In genomic region chr6:30515967-30516753, GRCh38 we compare ENCODE assay signal across 8 cellular contexts. TPM values are rescaled to one million over a fixed set of nuclear protein-coding genes. Genes with fewer than 3 reads are reported as not detected.
A peak's percentile ranks its signal among the peaks of the same experiment; 100 is the strongest.
DNase-seq lines count a peak whose midpoint lies in the region; ATAC-seq, FAIRE-seq and TF ChIP-seq lines count a peak whose summit lies in the region.

No MANE protein-coding gene starts in this region.

- DNase-seq in COLO829 (ENCODE audit: low spot score) (peak; percentile 78), GM20000 (ENCODE audit: low spot score) (peak; percentile 84), HTR-8/SVneo (ENCODE audit: insufficient read length, low spot score) (peak; percentile 93), SJSA1 (ENCODE audit: low read depth in 1 of 2, low spot score in 2 of 2) (peak; percentile 63 to 71), foreskin melanocyte (peak; percentile 83), neural crest cell (ENCODE audit: low read depth, low spot score) (peak; percentile 57)
- peak; percentile 98 for DNase-seq in activated naive CD4-positive, alpha-beta T cell treated with anti-CD3 and anti-CD28 coated beads for 36 hours
- DNase-seq in stimulated activated naive CD8-positive, alpha-beta T cell treated with anti-CD3 and anti-CD28 coated beads, Interleukin-15, amount 100 ng/mL, for 72 hours: peak; percentile 84 to 94

- H3K36me3 Mint-ChIP-seq in activated naive CD4-positive, alpha-beta T cell treated with anti-CD3 and anti-CD28 coated beads for 36 hours (ENCODE audit: low read depth): peaks cover 30% of the 10 kb centered on the region
- H3K36me3 Mint-ChIP-seq in neural crest cell (ENCODE audit: low read depth): no peaks in the 10 kb centered on the region

- intact Hi-C loops in activated naive CD4-positive, alpha-beta T cell treated with anti-CD3 and anti-CD28 coated beads for 36 hours (cut with micrococcal nuclease): loop anchor here (1.0 to 10.0 kb wide), 5 partner anchors 8 to 1059 kb away; partner anchors contain the start of genes HLA-E, LTA and TNF

- H3K4me1 Mint-ChIP-seq in activated naive CD4-positive, alpha-beta T cell treated with anti-CD3 and anti-CD28 coated beads for 36 hours (ENCODE audit: low read depth): peaks cover 70% of the 10 kb centered on the region
- peaks cover 11% of the 10 kb centered on the region for H3K4me1 Mint-ChIP-seq in neural crest cell
- H3K4me1 Mint-ChIP-seq in stimulated activated naive CD8-positive, alpha-beta T cell treated with anti-CD3 and anti-CD28 coated beads, Interleukin-15, amount 100 ng/mL, for 72 hours: peaks cover 80% of the 10 kb centered on the region

- CTCF ChIA-PET in activated naive CD4-positive, alpha-beta T cell treated with anti-CD3 and anti-CD28 coated beads for 36 hours (lab: Charles Lee): interaction anchor here (0.6 to 3.4 kb wide), 6 partner anchors 15 to 104 kb away, joined by 3 to 17 read pairs (median 4); no protein-coding TSS in a partner anchor

- TF ChIP-seq CTCF in GM20000 (IDR thresholded peaks at IDR 0.05; ENCODE audit: extremely low read depth, missing control alignments) (no peak), neural crest cell (conservative IDR thresholded peaks at IDR 0.05) (no peak)

- peak; percentile 51 for FAIRE-seq in HTR-8/SVneo (lab: Jason Lieb, UNC)

- peak overlapping the region; percentile 36 for H3K4me3 ChIP-seq in SJSA1

- peak overlapping the region; percentile 53 for H3K27ac ChIP-seq in SJSA1

- no peaks in the 10 kb centered on the region for H3K36me3 ChIP-seq in SJSA1

- peak overlapping the region; percentile 99 for H3K27ac Mint-ChIP-seq in activated naive CD4-positive, alpha-beta T cell treated with anti-CD3 and anti-CD28 coated beads for 36 hours
- H3K27ac Mint-ChIP-seq in neural crest cell (ENCODE audit: unreplicated experiment): peak overlapping the region; percentile 91
- H3K27ac Mint-ChIP-seq in stimulated activated naive CD8-positive, alpha-beta T cell treated with anti-CD3 and anti-CD28 coated beads, Interleukin-15, amount 100 ng/mL, for 72 hours: peak overlapping the region; percentile 97 to 98

- peaks cover 22% of the 10 kb centered on the region for H3K9me3 Mint-ChIP-seq in activated naive CD4-positive, alpha-beta T cell treated with anti-CD3 and anti-CD28 coated beads for 36 hours
- peaks cover 6% of the 10 kb centered on the region for H3K9me3 Mint-ChIP-seq in neural crest cell
- peaks cover 14 to 20% of the 10 kb centered on the region in 2 donors for H3K9me3 Mint-ChIP-seq in stimulated activated naive CD8-positive, alpha-beta T cell treated with anti-CD3 and anti-CD28 coated beads, Interleukin-15, amount 100 ng/mL, for 72 hours

- H3K4me1 ChIP-seq in SJSA1 (replicated peaks): peaks cover 17% of the 10 kb centered on the region

- ATAC-seq in stimulated activated naive CD8-positive, alpha-beta T cell treated with anti-CD3 and anti-CD28 coated beads, Interleukin-15, amount 100 ng/mL, for 72 hours: peak; percentile 95

- H3K9me3 ChIP-seq in SJSA1 (replicated peaks): no peaks in the 10 kb centered on the region

- H3K4me3 Mint-ChIP-seq in activated naive CD4-positive, alpha-beta T cell treated with anti-CD3 and anti-CD28 coated beads for 36 hours: peak overlapping the region; percentile 87
- H3K4me3 Mint-ChIP-seq in neural crest cell: peak overlapping the region; percentile 86
- peak overlapping the region; percentile 90 to 91 for H3K4me3 Mint-ChIP-seq in stimulated activated naive CD8-positive, alpha-beta T cell treated with anti-CD3 and anti-CD28 coated beads, Interleukin-15, amount 100 ng/mL, for 72 hours

- H3K27me3 Mint-ChIP-seq in activated naive CD4-positive, alpha-beta T cell treated with anti-CD3 and anti-CD28 coated beads for 36 hours (ENCODE audit: low read depth): no peaks in the 10 kb centered on the region
- peaks cover 57% of the 10 kb centered on the region for H3K27me3 Mint-ChIP-seq in neural crest cell (ENCODE audit: low read depth)
- H3K27me3 Mint-ChIP-seq in stimulated activated naive CD8-positive, alpha-beta T cell treated with anti-CD3 and anti-CD28 coated beads, Interleukin-15, amount 100 ng/mL, for 72 hours: no peaks in the 10 kb centered on the region

- H3K27me3 ChIP-seq in SJSA1 (replicated peaks): no peaks in the 10 kb centered on the region

RNA-seq across cellular contexts. Expression of gene HLA-E, which starts 26.9 kb away (rescaled TPM):
- 214 and 294 TPM in 2 replicates for total RNA-seq in SJSA1 (2014; rRNA removed; shearing (Covaris generic))
- 100 to 1,000 TPM; 598 to 608 TPM for total RNA-seq in activated naive CD4-positive, alpha-beta T cell treated with anti-CD3 and anti-CD28 coated beads for 36 hours
- total RNA-seq in neural crest cell: 13.4 and 14.2 TPM in 2 replicates

RNA-seq across cellular contexts. Expression of gene GNL1, which starts 40.1 kb away (rescaled TPM):
- 20.9 and 49.5 TPM in 2 replicates for total RNA-seq in SJSA1 (2014; rRNA removed; shearing (Covaris generic))
- 10 to 100 TPM; 78.2 to 82.1 TPM for total RNA-seq in activated naive CD4-positive, alpha-beta T cell treated with anti-CD3 and anti-CD28 coated beads for 36 hours
- total RNA-seq in neural crest cell: 71.0 and 71.6 TPM in 2 replicates

RNA-seq across cellular contexts. Expression of gene PRR3, which starts 40.9 kb away (rescaled TPM):
- 7.8 and 7.9 TPM in 2 replicates for total RNA-seq in SJSA1 (2014; rRNA removed; shearing (Covaris generic))
- 10 to 100 TPM; 21.7 to 22.0 TPM for total RNA-seq in activated naive CD4-positive, alpha-beta T cell treated with anti-CD3 and anti-CD28 coated beads for 36 hours
- total RNA-seq in neural crest cell: 41.4 and 41.5 TPM in 2 replicates

RNA-seq across cellular contexts. Expression of gene ABCF1, which starts 55.1 kb away (rescaled TPM):
- total RNA-seq in SJSA1 (2014; rRNA removed; shearing (Covaris generic)): 38.8 and 59.3 TPM in 2 replicates
- 10 to 100 TPM; 79.5 to 82.7 TPM for total RNA-seq in activated naive CD4-positive, alpha-beta T cell treated with anti-CD3 and anti-CD28 coated beads for 36 hours
- total RNA-seq in neural crest cell: 93.7 and 98.2 TPM in 2 replicates

Comparison
In these comparisons a context has a peak if more than half of its experiments do, and no peak if none do; other contexts are left out.
1. Peak in every context shown above with its lines: DNase-seq, ATAC-seq, H3K4me3 ChIP-seq and H3K27ac ChIP-seq.
2. RNA of gene HLA-E, which starts 26.9 kb away (total RNA-seq): 598 to 608 TPM in activated naive CD4-positive, alpha-beta T cell treated with anti-CD3 and anti-CD28 coated beads for 36 hours and 214 to 294 TPM in SJSA1; 13.4 to 14.2 TPM in neural crest cell; every median in the first group is over 10 times any median in the second.